In genomic region chr18:13452448-13452811, GRCh38 we compare ENCODE assay signal across 12 cellular contexts.
DNase-seq lines count a peak whose midpoint lies in the region; ATAC-seq, FAIRE-seq and TF ChIP-seq lines count a peak whose summit lies in the region.
"Had no signal": no experiment of that assay in that cellular context is flagged by ENCODE, and none has a peak within 500 bp of the region (broad histone marks: within the 10 kb centered on the region; RNA-seq: fewer than 3 reads in every experiment).

No MANE protein-coding gene starts in this region.

- no peaks in the 10 kb centered on the region for H3K27me3 Mint-ChIP-seq in activated CD8-positive, alpha-beta T cell treated with anti-CD3 and anti-CD28 coated beads, Interleukin-2, amount 10 ng/mL, durations not matched to agents 7 days and 5 days (ENCODE audit: low read depth)
- no peaks in the 10 kb centered on the region for H3K27me3 Mint-ChIP-seq in activated CD8-positive, alpha-beta T cell treated with anti-CD3 and anti-CD28 coated beads for 36 hours

- TF ChIP-seq POLR2A in body of pancreas (IDR thresholded peaks at IDR 0.05) = no peak

- POLR2A ChIA-PET in activated CD8-positive, alpha-beta T cell treated with anti-CD3 and anti-CD28 coated beads, Interleukin-2, amount 10 ng/mL, durations not matched to agents 7 days and 5 days (lab: Charles Lee) = interaction anchor here (0.8 kb wide), 1 partner anchor 39 kb away, joined by 4 read pairs; no protein-coding TSS in a partner anchor
- POLR2A ChIA-PET in activated CD8-positive, alpha-beta T cell treated with anti-CD3 and anti-CD28 coated beads for 36 hours (lab: Charles Lee) = no interaction called here

- H3K9me3 ChIP-seq in body of pancreas = no peaks in the 10 kb centered on the region
- H3K9me3 ChIP-seq in iPS-20b (ENCODE audit: insufficient read depth, low read depth, low read length) = no peaks in the 10 kb centered on the region
- H3K9me3 ChIP-seq: Peyer's patch had no signal

- 68 to 76% methylated on average over 8 of the region's 8 CpGs for WGBS in body of pancreas, 2 donors

- no peak for ATAC-seq in activated CD8-positive, alpha-beta T cell treated with anti-CD3 and anti-CD28 coated beads, Interleukin-2, amount 10 ng/mL, durations not matched to agents 7 days and 5 days
- ATAC-seq in activated CD8-positive, alpha-beta T cell treated with anti-CD3 and anti-CD28 coated beads for 36 hours = no peak
- peak; percentile 33 for ATAC-seq in body of pancreas
- ATAC-seq: effector memory CD8-positive, alpha-beta T cell had no signal

- no peaks in the 10 kb centered on the region for H3K9me3 Mint-ChIP-seq in activated CD8-positive, alpha-beta T cell treated with anti-CD3 and anti-CD28 coated beads, Interleukin-2, amount 10 ng/mL, durations not matched to agents 7 days and 5 days (ENCODE audit: insufficient read depth)
- no peaks in the 10 kb centered on the region for H3K9me3 Mint-ChIP-seq in activated CD8-positive, alpha-beta T cell treated with anti-CD3 and anti-CD28 coated beads for 36 hours
- H3K9me3 Mint-ChIP-seq: effector memory CD8-positive, alpha-beta T cell; memory B cell had no signal

- peak; percentile 99 for FAIRE-seq in urothelium cell line (lab: Jason Lieb, UNC)

- CTCF ChIA-PET in activated CD8-positive, alpha-beta T cell treated with anti-CD3 and anti-CD28 coated beads, Interleukin-2, amount 10 ng/mL, durations not matched to agents 7 days and 5 days (lab: Charles Lee) = no interaction called here
- CTCF ChIA-PET in activated CD8-positive, alpha-beta T cell treated with anti-CD3 and anti-CD28 coated beads for 36 hours (lab: Charles Lee) = no interaction called here

- H3K4me3 Mint-ChIP-seq in activated CD8-positive, alpha-beta T cell treated with anti-CD3 and anti-CD28 coated beads, Interleukin-2, amount 10 ng/mL, durations not matched to agents 7 days and 5 days = no peak overlapping the region
- H3K4me3 Mint-ChIP-seq in activated CD8-positive, alpha-beta T cell treated with anti-CD3 and anti-CD28 coated beads for 36 hours = no peak overlapping the region
- H3K4me3 Mint-ChIP-seq: effector memory CD8-positive, alpha-beta T cell; memory B cell had no signal

- peaks cover 6% of the 10 kb centered on the region for H3K4me1 ChIP-seq in body of pancreas
- peaks cover 38% of the 10 kb centered on the region; the same call in 1 of the 2 replicates for H3K4me1 ChIP-seq in iPS-20b (ENCODE audit: insufficient read depth, low read length)

- H3K27ac ChIP-seq in body of pancreas = no peak overlapping the region
- H3K27ac ChIP-seq in iPS-20b (ENCODE audit: low read length) = no peak overlapping the region
- H3K27ac ChIP-seq: Peyer's patch had no signal

- no peak overlapping the region for H3K4me3 ChIP-seq in body of pancreas
- peak overlapping the region; percentile 44; the same call in 1 of the 2 replicates for H3K4me3 ChIP-seq in iPS-20b (ENCODE audit: low read length)
- H3K4me3 ChIP-seq: Peyer's patch had no signal

- H3K27me3 ChIP-seq in body of pancreas = no peaks in the 10 kb centered on the region
- peaks cover 72% of the 10 kb centered on the region for H3K27me3 ChIP-seq in iPS-20b (ENCODE audit: insufficient read depth, low read length)
- H3K27me3 ChIP-seq: Peyer's patch had no signal

- H3K36me3 ChIP-seq in body of pancreas (replicated peaks in 1 of 2; ENCODE audit: insufficient read depth in 1 of 2, low read depth in 2 of 2) (no peaks in the 10 kb centered on the region), iPS-20b (ENCODE audit: insufficient read depth, low read depth, low read length) (no peaks in the 10 kb centered on the region)
- H3K36me3 ChIP-seq: Peyer's patch had no signal

- peak overlapping the region; percentile 12 for H3K27ac Mint-ChIP-seq in activated CD8-positive, alpha-beta T cell treated with anti-CD3 and anti-CD28 coated beads, Interleukin-2, amount 10 ng/mL, durations not matched to agents 7 days and 5 days
- H3K27ac Mint-ChIP-seq in activated CD8-positive, alpha-beta T cell treated with anti-CD3 and anti-CD28 coated beads for 36 hours = no peak overlapping the region
- H3K27ac Mint-ChIP-seq: effector memory CD8-positive, alpha-beta T cell; memory B cell had no signal

- intact Hi-C loops in activated CD8-positive, alpha-beta T cell treated with anti-CD3 and anti-CD28 coated beads for 36 hours (cut with micrococcal nuclease) = loop anchor here (10.0 kb wide), 1 partner anchor 162 kb away; no protein-coding TSS in a partner anchor
- intact Hi-C loops in body of pancreas (cut with DNase I) = no loop called here

- no peak for DNase-seq in activated CD8-positive, alpha-beta T cell treated with anti-CD3 and anti-CD28 coated beads, Interleukin-2, amount 10 ng/mL, durations not matched to agents 7 days and 5 days
- no peak for DNase-seq in activated CD8-positive, alpha-beta T cell treated with anti-CD3 and anti-CD28 coated beads for 36 hours
- DNase-seq in body of pancreas (no peak), urothelium cell line (ENCODE audit: low spot score) (peak; percentile 95), Ammon's horn (ENCODE audit: low spot score) (no peak), NOMO-1 (lab: John Stamatoyannopoulos, UW; ENCODE audit: unreplicated experiment in 2 of 2) (no peak), 8988T (no peak)
- DNase-seq: activated CD8-positive, alpha-beta memory T cell treated with anti-CD3 and anti-CD28 coated beads for 24 hours; effector memory CD8-positive, alpha-beta T cell; Peyer's patch had no signal

- no peak overlapping the region for H3K9ac ChIP-seq in iPS-20b (ENCODE audit: low read depth, low read length)

- peaks cover 52% of the 10 kb centered on the region for H3K4me1 Mint-ChIP-seq in activated CD8-positive, alpha-beta T cell treated with anti-CD3 and anti-CD28 coated beads, Interleukin-2, amount 10 ng/mL, durations not matched to agents 7 days and 5 days (ENCODE audit: low read depth)
- H3K4me1 Mint-ChIP-seq in activated CD8-positive, alpha-beta T cell treated with anti-CD3 and anti-CD28 coated beads for 36 hours (ENCODE audit: low read depth) = peaks cover 41% of the 10 kb centered on the region

- peaks cover 6% of the 10 kb centered on the region for H3K36me3 Mint-ChIP-seq in activated CD8-positive, alpha-beta T cell treated with anti-CD3 and anti-CD28 coated beads, Interleukin-2, amount 10 ng/mL, durations not matched to agents 7 days and 5 days (ENCODE audit: low read depth)
- H3K36me3 Mint-ChIP-seq in activated CD8-positive, alpha-beta T cell treated with anti-CD3 and anti-CD28 coated beads for 36 hours (ENCODE audit: low read depth) = no peaks in the 10 kb centered on the region
- H3K36me3 Mint-ChIP-seq: memory B cell had no signal

- TF ChIP-seq CTCF in activated CD8-positive, alpha-beta T cell treated with anti-CD3 and anti-CD28 coated beads for 36 hours (IDR thresholded peaks at IDR 0.05) = no peak
- no peak for TF ChIP-seq CTCF in body of pancreas (IDR thresholded peaks at IDR 0.05)
